1 cellular context compared by ENCODE assay signal in the genomic region with DNA sequence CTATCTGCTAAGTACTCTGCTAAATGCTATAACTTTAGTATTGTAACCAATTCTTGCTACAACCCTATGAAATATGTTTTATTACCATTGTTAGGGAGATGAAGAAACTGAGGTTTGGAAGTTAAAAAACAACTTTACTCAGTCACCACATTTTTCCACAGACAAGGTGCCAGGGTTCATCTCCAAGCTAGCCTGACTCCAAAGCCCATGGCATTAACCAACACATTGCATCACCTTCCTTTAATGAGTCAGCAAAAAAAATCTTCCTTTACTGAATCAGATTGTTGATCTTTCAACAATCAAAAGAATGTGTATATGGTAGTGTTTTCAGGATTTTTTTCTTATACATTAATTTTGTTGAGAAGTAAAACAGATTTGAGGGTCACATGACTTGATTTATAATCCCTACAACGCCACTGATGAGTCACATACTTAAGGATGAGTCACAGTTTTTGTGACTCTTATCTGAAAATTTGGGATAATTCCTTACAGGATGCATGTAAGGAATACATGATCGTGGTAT.
TF ChIP-seq lines count a peak whose summit lies in the region.

No MANE protein-coding gene starts in this region.

TF ChIP-seq in K562, 482 proteins besides CTCF, POLR2A, EP300 and RAD21 (continued from another document and continues in another):
- TF ChIP-seq, protein P1, sequence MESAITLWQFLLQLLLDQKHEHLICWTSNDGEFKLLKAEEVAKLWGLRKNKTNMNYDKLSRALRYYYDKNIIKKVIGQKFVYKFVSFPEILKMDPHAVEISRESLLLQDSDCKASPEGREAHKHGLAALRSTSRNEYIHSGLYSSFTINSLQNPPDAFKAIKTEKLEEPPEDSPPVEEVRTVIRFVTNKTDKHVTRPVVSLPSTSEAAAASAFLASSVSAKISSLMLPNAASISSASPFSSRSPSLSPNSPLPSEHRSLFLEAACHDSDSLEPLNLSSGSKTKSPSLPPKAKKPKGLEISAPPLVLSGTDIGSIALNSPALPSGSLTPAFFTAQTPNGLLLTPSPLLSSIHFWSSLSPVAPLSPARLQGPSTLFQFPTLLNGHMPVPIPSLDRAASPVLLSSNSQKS (CRISPR knock-in tag; IDR thresholded peaks at IDR 0.05): no peak
- TF ChIP-seq MTA1 (IDR thresholded peaks at IDR 0.05; ENCODE audit: borderline replicate concordance) (peak; percentile 82; the same call in 1 of the 2 replicates), PRDM10 (IDR thresholded peaks at IDR 0.05; ENCODE audit: partially characterized antibody) (no peak), PREB (CRISPR knock-in tag; IDR thresholded peaks at IDR 0.05) (no peak), CGGBP1 (CRISPR knock-in tag; IDR thresholded peaks at IDR 0.05) (no peak), ZNF212 (CRISPR knock-in tag; IDR thresholded peaks at IDR 0.05) (no peak), CEBPG (CRISPR knock-in tag; IDR thresholded peaks at IDR 0.05) (peak; percentile 96), CEBPG (tag; conservative IDR thresholded peaks at IDR 0.05 in 1 of 2, IDR thresholded peaks at IDR 0.05 in 1 of 2) (peak; percentile 98 to 99), PRPF4 (IDR thresholded peaks at IDR 0.05; ENCODE audit: insufficient read depth, low read depth, low read length, poor library complexity, severe bottlenecking) (no peak), ZNF311 (CRISPR knock-in tag; IDR thresholded peaks at IDR 0.05) (no peak), HES1 (IDR thresholded peaks at IDR 0.05; ENCODE audit: low read depth) (peak; percentile 51; the same call in 1 of the 2 replicates), YY1 (IDR thresholded peaks at IDR 0.05; ENCODE audit: borderline replicate concordance in 1 of 3, control insufficient read depth in 1 of 3, extremely low read depth in 1 of 3, insufficient read depth in 3 of 3, insufficient read length in 1 of 3, insufficient replicate concordance in 2 of 3, low read depth in 1 of 3, low read length in 2 of 3) (no peak), SRSF1 (IDR thresholded peaks at IDR 0.05; ENCODE audit: low read depth, low read length) (no peak), ZNF184 (CRISPR knock-in tag; IDR thresholded peaks at IDR 0.05) (no peak), MED1 (CRISPR knock-in tag; IDR thresholded peaks at IDR 0.05; ENCODE audit: borderline replicate concordance) (no peak), POLR2H (tag; IDR thresholded peaks at IDR 0.05; ENCODE audit: low read depth) (0 out of 2 replicates have a peak, but pooled peaks have one; percentile 19), ZNF431 (CRISPR knock-in tag; IDR thresholded peaks at IDR 0.05) (no peak), TCF15 (CRISPR knock-in tag; IDR thresholded peaks at IDR 0.05) (no peak), BRD9 (IDR thresholded peaks at IDR 0.05; ENCODE audit: low read depth, partially characterized antibody) (peak; percentile 96), ATF7 (IDR thresholded peaks at IDR 0.05) (peak; percentile 91), XRCC3 (IDR thresholded peaks at IDR 0.05) (no peak), PTBP1 (IDR thresholded peaks at IDR 0.05; ENCODE audit: low read depth, low read length) (no peak), ELK1 (CRISPR knock-in tag; IDR thresholded peaks at IDR 0.05) (no peak), ZNF79 (CRISPR knock-in tag; IDR thresholded peaks at IDR 0.05; ENCODE audit: low read depth) (peak; percentile 20; the same call in 1 of the 2 replicates), CHD4 (IDR thresholded peaks at IDR 0.05; ENCODE audit: insufficient read depth, insufficient replicate concordance, low read depth, low read length, poor library complexity, severe bottlenecking) (no peak), ZKSCAN1 (IDR thresholded peaks at IDR 0.05; ENCODE audit: low read depth, low read length) (no peak), JUN (IDR thresholded peaks at IDR 0.05; ENCODE audit: borderline replicate concordance, low read depth, low read length) (peak; percentile 98), JUN (CRISPR knock-in tag; IDR thresholded peaks at IDR 0.05; ENCODE audit: borderline replicate concordance) (no peak; the same call in 1 of the 2 replicates), HNRNPUL1 (IDR thresholded peaks at IDR 0.05; ENCODE audit: low read length) (no peak), ZBTB1 (CRISPR knock-in tag; IDR thresholded peaks at IDR 0.05; ENCODE audit: borderline replicate concordance, low read depth) (no peak), RBM25 (IDR thresholded peaks at IDR 0.05; ENCODE audit: low read depth, low read length, severe bottlenecking) (no peak), ZNF589 (CRISPR knock-in tag; IDR thresholded peaks at IDR 0.05; ENCODE audit: low read depth) (peak; percentile 76; the same call in 1 of the 2 replicates), ZNF766 (CRISPR knock-in tag; conservative IDR thresholded peaks at IDR 0.05) (peak; percentile 59; the same call in 1 of the 2 replicates), TRIM24 (IDR thresholded peaks at IDR 0.05) (peak; percentile 93 to 96), FOXA3 (CRISPR knock-in tag; conservative IDR thresholded peaks at IDR 0.05 in 1 of 2, IDR thresholded peaks at IDR 0.05 in 1 of 2) (no peak), ETV5 (CRISPR knock-in tag; IDR thresholded peaks at IDR 0.05; ENCODE audit: low read depth) (no peak), BRF1 (IDR thresholded peaks at IDR 0.05; ENCODE audit: borderline replicate concordance, extremely low read depth, insufficient read length) (no peak), ZFP30 (CRISPR knock-in tag; IDR thresholded peaks at IDR 0.05; ENCODE audit: borderline replicate concordance) (no peak), TRIM25 (IDR thresholded peaks at IDR 0.05; ENCODE audit: borderline replicate concordance) (no peak), ZNF3 (CRISPR knock-in tag; IDR thresholded peaks at IDR 0.05) (no peak), DACH1 (IDR thresholded peaks at IDR 0.05; ENCODE audit: partially characterized antibody) (peak; percentile 70), THAP12 (CRISPR knock-in tag; IDR thresholded peaks at IDR 0.05) (no peak)
- TF ChIP-seq, protein P2, sequence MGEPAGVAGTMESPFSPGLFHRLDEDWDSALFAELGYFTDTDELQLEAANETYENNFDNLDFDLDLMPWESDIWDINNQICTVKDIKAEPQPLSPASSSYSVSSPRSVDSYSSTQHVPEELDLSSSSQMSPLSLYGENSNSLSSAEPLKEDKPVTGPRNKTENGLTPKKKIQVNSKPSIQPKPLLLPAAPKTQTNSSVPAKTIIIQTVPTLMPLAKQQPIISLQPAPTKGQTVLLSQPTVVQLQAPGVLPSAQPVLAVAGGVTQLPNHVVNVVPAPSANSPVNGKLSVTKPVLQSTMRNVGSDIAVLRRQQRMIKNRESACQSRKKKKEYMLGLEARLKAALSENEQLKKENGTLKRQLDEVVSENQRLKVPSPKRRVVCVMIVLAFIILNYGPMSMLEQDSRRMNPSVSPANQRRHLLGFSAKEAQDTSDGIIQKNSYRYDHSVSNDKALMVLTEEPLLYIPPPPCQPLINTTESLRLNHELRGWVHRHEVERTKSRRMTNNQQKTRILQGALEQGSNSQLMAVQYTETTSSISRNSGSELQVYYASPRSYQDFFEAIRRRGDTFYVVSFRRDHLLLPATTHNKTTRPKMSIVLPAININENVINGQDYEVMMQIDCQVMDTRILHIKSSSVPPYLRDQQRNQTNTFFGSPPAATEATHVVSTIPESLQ (CRISPR knock-in tag; IDR thresholded peaks at IDR 0.05): no peak
- TF ChIP-seq, protein P3, sequence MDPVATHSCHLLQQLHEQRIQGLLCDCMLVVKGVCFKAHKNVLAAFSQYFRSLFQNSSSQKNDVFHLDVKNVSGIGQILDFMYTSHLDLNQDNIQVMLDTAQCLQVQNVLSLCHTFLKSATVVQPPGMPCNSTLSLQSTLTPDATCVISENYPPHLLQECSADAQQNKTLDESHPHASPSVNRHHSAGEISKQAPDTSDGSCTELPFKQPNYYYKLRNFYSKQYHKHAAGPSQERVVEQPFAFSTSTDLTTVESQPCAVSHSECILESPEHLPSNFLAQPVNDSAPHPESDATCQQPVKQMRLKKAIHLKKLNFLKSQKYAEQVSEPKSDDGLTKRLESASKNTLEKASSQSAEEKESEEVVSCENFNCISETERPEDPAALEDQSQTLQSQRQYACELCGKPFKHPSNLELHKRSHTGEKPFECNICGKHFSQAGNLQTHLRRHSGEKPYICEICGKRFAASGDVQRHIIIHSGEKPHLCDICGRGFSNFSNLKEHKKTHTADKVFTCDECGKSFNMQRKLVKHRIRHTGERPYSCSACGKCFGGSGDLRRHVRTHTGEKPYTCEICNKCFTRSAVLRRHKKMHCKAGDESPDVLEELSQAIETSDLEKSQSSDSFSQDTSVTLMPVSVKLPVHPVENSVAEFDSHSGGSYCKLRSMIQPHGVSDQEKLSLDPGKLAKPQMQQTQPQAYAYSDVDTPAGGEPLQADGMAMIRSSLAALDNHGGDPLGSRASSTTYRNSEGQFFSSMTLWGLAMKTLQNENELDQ (CRISPR knock-in tag; IDR thresholded peaks at IDR 0.05; ENCODE audit: borderline replicate concordance): no peak
